In genomic region chr11:40842750-40843339, GRCh38 we compare ENCODE assay signal across 25 cellular contexts.
DNase-seq lines count a peak whose midpoint lies in the region; ATAC-seq, FAIRE-seq and TF ChIP-seq lines count a peak whose summit lies in the region.
"Had no signal": no experiment of that assay in that cellular context is flagged by ENCODE, and none has a peak within 500 bp of the region (broad histone marks: within the 10 kb centered on the region; RNA-seq: fewer than 3 reads in every experiment).

No MANE protein-coding gene starts in this region.

- H2BK15ac ChIP-seq in H1 (ENCODE audit: low read length), result no peak overlapping the region

- H4K20me1 ChIP-seq in GM23338 (replicated peaks; ENCODE audit: insufficient read depth) (no peaks in the 10 kb centered on the region), H1 (replicated peaks in 1 of 2; ENCODE audit: control insufficient read depth in 1 of 2, insufficient read depth in 2 of 2, low read length in 2 of 2) (no peaks in the 10 kb centered on the region), MM.1S (ENCODE audit: insufficient read depth, low read length) (no peaks in the 10 kb centered on the region)
- H4K20me1 ChIP-seq: BLaER1 treated with 17β-estradiol and CSF1 and Interleukin-3, amounts not matched to agents 10 nM and 100 nM had no signal

- peak; percentile 74 for ATAC-seq in GM23338
- ATAC-seq in GM18868 (IDR thresholded peaks at IDR 0.05; ENCODE audit: unreplicated experiment), result no peak
- ATAC-seq: A549; CD8-positive, alpha-beta T cell; GM12878 had no signal

- no peak overlapping the region for H2BK20ac ChIP-seq in H1 (ENCODE audit: low read length)

- WGBS in HUES64, result 83% methylated on average over 5 of the region's 5 CpGs
- WGBS in H1 (ENCODE audit: extremely low coverage in 1 of 2, insufficient coverage in 1 of 2, insufficient read length in 1 of 2, insufficient replicate concordance in 2 of 2, low coverage in 1 of 2, low lambda C conversion rate in 2 of 2, missing lambda C conversion rate in 1 of 2), 2 experiments, result 67% methylated on average over 5 of the region's 5 CpGs; no CpG with 5 or more reads in 1 of the 2 experiments
- WGBS in ovary, 3 donors, result 83 to 86% (median 85%) methylated on average over 5 of the region's 5 CpGs

- TF ChIP-seq POLR2A in H1 (IDR thresholded peaks at IDR 0.05; ENCODE audit: control extremely low read depth in 1 of 2, low read depth in 2 of 2, low read length in 2 of 2), result no peak
- TF ChIP-seq POLR2A in ovary (IDR thresholded peaks at IDR 0.05), result no peak

- H3K9ac ChIP-seq in HUES64 (ENCODE audit: low read depth, low read length), result no peak overlapping the region
- no peak overlapping the region for H3K9ac ChIP-seq in H1 (replicated peaks in 1 of 4; ENCODE audit: extremely low read depth in 1 of 4, low read depth in 3 of 4, low read length in 3 of 4)
- H3K9ac ChIP-seq in iPS-20b (ENCODE audit: low read depth, low read length), result no peak overlapping the region
- H3K9ac ChIP-seq in MM.1S (ENCODE audit: low read length), result no peak overlapping the region
- H3K9ac ChIP-seq: BLaER1 treated with 17β-estradiol and CSF1 and Interleukin-3, amounts not matched to agents 10 nM and 100 nM had no signal

- H3K27me3 ChIP-seq in GM23338 (ENCODE audit: insufficient read depth) (no peaks in the 10 kb centered on the region), HUES64 (ENCODE audit: insufficient read depth, low read length) (no peaks in the 10 kb centered on the region), H1 (replicated peaks in 1 of 4; ENCODE audit: control insufficient read depth in 3 of 4, extremely low read depth in 1 of 4, insufficient read depth in 3 of 4, low read length in 3 of 4) (no peaks in the 10 kb centered on the region), iPS-20b (ENCODE audit: insufficient read depth, low read length) (no peaks in the 10 kb centered on the region), ovary (no peaks in the 10 kb centered on the region), MM.1S (replicated peaks; ENCODE audit: insufficient read depth, low read length) (no peaks in the 10 kb centered on the region)
- H3K27me3 ChIP-seq: BLaER1 treated with 17β-estradiol and CSF1 and Interleukin-3, amounts not matched to agents 10 nM and 100 nM had no signal

- no peak overlapping the region for H3K18ac ChIP-seq in H1 (ENCODE audit: extremely low read depth, low read length)

- H3K4me1 Mint-ChIP-seq in GM23338, result peaks cover 38% of the 10 kb centered on the region
- H3K4me1 Mint-ChIP-seq: B cell had no signal

- 0 out of 3 replicates have a peak overlapping the region, but pooled peaks have one; percentile 45 for H3K4me3 Mint-ChIP-seq in GM23338
- H3K4me3 Mint-ChIP-seq: B cell; CD4-positive, alpha-beta T cell; CD8-positive, alpha-beta T cell had no signal

- peak; percentile 28 for DNase-seq in GM23338 (ENCODE audit: low spot score)
- no peak for DNase-seq in H1 (ENCODE audit: low read depth in 1 of 2, low spot score in 2 of 2)
- no peak for DNase-seq in ovary
- DNase-seq in MM.1S, result no peak
- DNase-seq: AML-193; Caco-2; Calu3; CD4-positive, alpha-beta T cell; CD8-positive, alpha-beta T cell; DND-41; EL; GDM1 had no signal

- H3K36me3 Mint-ChIP-seq in GM23338 (ENCODE audit: low read depth), result peaks cover 3% of the 10 kb centered on the region; the same call in 2 of the 3 replicates
- H3K36me3 Mint-ChIP-seq: CD8-positive, alpha-beta T cell had no signal

- no peak overlapping the region for H3K23ac ChIP-seq in H1 (ENCODE audit: insufficient read length)

- POLR2A ChIA-PET in H1 (lab: Charles Lee; ENCODE audit: partially characterized antibody), result no interaction called here

- no peak for FAIRE-seq in H1 (lab: Jason Lieb, UNC)
- FAIRE-seq: A549, D721Med, GM12878, GM12892, GM18507, GM19239 had no signal

- no peaks in the 10 kb centered on the region; the same call in 2 of the 3 replicates for H3K9me3 Mint-ChIP-seq in GM23338

- no peak overlapping the region for H3K4ac ChIP-seq in H1 (replicated peaks; ENCODE audit: insufficient read length, low read depth, low read length)

- H4K8ac ChIP-seq in H1 (ENCODE audit: extremely low read depth, insufficient read depth, low read length), result no peak overlapping the region

- no peak overlapping the region for H4K91ac ChIP-seq in H1 (replicated peaks; ENCODE audit: insufficient read length, low read length)

- H3K27ac ChIP-seq in GM23338 (ENCODE audit: low read depth) (peak overlapping the region; percentile 51; the same call in 1 of the 2 replicates), HUES64 (ENCODE audit: low read depth, low read length) (peak overlapping the region; percentile 67; the same call in 1 of the 2 replicates), H1 (ENCODE audit: low read depth, low read length) (no peak overlapping the region), iPS-20b (ENCODE audit: low read length) (no peak overlapping the region), ovary (no peak overlapping the region), MM.1S (ENCODE audit: low read length) (no peak overlapping the region)
- H3K27ac ChIP-seq: 22Rv1; A549; BLaER1 treated with 17β-estradiol and CSF1 and Interleukin-3, amounts not matched to agents 10 nM and 100 nM; C4-2B had no signal

- no peaks in the 10 kb centered on the region for H3K23me2 ChIP-seq in H1 (ENCODE audit: low read depth, low read length)

- H2BK120ac ChIP-seq in H1 (replicated peaks; ENCODE audit: low read depth, low read length), result no peak overlapping the region

- H3K79me1 ChIP-seq in H1 (ENCODE audit: low read depth, low read length), result no peaks in the 10 kb centered on the region

- H3F3A ChIP-seq in GM23338 (replicated peaks; ENCODE audit: low read depth), result peaks cover 3% of the 10 kb centered on the region; the same call in 1 of the 2 replicates
- no peaks in the 10 kb centered on the region for H3F3A ChIP-seq in MM.1S (ENCODE audit: insufficient read depth, low read length)

- H3K79me2 ChIP-seq in GM23338 (replicated peaks; ENCODE audit: insufficient read depth) (no peaks in the 10 kb centered on the region), H1 (ENCODE audit: control insufficient read depth in 1 of 2, insufficient read depth in 2 of 2, low read length in 2 of 2) (no peaks in the 10 kb centered on the region), MM.1S (ENCODE audit: low read length) (no peaks in the 10 kb centered on the region)

- peak overlapping the region; percentile 87 for H3K27ac Mint-ChIP-seq in GM23338
- H3K27ac Mint-ChIP-seq: B cell; CD4-positive, alpha-beta T cell; CD8-positive, alpha-beta T cell had no signal

- no peak overlapping the region for H2BK5ac ChIP-seq in H1 (ENCODE audit: low read depth, low read length)

- TF ChIP-seq RAD21 in H1 (IDR thresholded peaks at IDR 0.05 in 1 of 2, conservative IDR thresholded peaks at IDR 0.05 in 1 of 2; ENCODE audit: low read depth in 2 of 2, low read length in 2 of 2), result no peak

- H3K36me3 ChIP-seq in GM23338 (ENCODE audit: insufficient read depth) (no peaks in the 10 kb centered on the region), HUES64 (ENCODE audit: insufficient read depth, low read length) (no peaks in the 10 kb centered on the region), H1 (ENCODE audit: control insufficient read depth in 2 of 4, insufficient read depth in 4 of 4, low read length in 3 of 4) (no peaks in the 10 kb centered on the region), iPS-20b (ENCODE audit: insufficient read depth, low read depth, low read length) (no peaks in the 10 kb centered on the region), ovary (no peaks in the 10 kb centered on the region), MM.1S (replicated peaks; ENCODE audit: insufficient read depth, low read length) (no peaks in the 10 kb centered on the region)
- H3K36me3 ChIP-seq: BLaER1 treated with 17β-estradiol and CSF1 and Interleukin-3, amounts not matched to agents 10 nM and 100 nM had no signal

- no peaks in the 10 kb centered on the region for H3K27me3 Mint-ChIP-seq in GM23338 (ENCODE audit: insufficient read depth, low read depth, poor library complexity)
- H3K27me3 Mint-ChIP-seq: B cell; CD4-positive, alpha-beta T cell had no signal

- intact Hi-C loops in ovary (cut with DNase I), result no loop called here

- 0 out of 2 replicates have a peak, but pooled peaks cover 4% of the 10 kb centered on the region for H3K9me2 ChIP-seq in GM23338 (ENCODE audit: insufficient read depth)
- no peaks in the 10 kb centered on the region for H3K9me2 ChIP-seq in MM.1S (replicated peaks; ENCODE audit: insufficient read depth, low read length)

- H3K4me2 ChIP-seq in GM23338, result peak overlapping the region; percentile 42
- peak overlapping the region; percentile 1 to 16; a peak in 3 of 4 replicates for H3K4me2 ChIP-seq in H1 (ENCODE audit: insufficient read depth in 1 of 2, low read depth in 2 of 2, low read length in 2 of 2)
- H3K4me2 ChIP-seq in MM.1S (ENCODE audit: low read depth, low read length), result no peak overlapping the region
- H3K4me2 ChIP-seq: A549; BLaER1 treated with 17β-estradiol and CSF1 and Interleukin-3, amounts not matched to agents 10 nM and 100 nM had no signal

- no peak overlapping the region for H2AK5ac ChIP-seq in H1 (ENCODE audit: low read depth, low read length)

- no peak overlapping the region for H2BK12ac ChIP-seq in H1 (ENCODE audit: low read depth, low read length)

- no peak overlapping the region for H4K5ac ChIP-seq in H1 (ENCODE audit: insufficient read length, low read depth, low read length)

- H3K9me3 ChIP-seq in HUES64 (ENCODE audit: insufficient read depth, low read depth, low read length) (no peaks in the 10 kb centered on the region), H1 (ENCODE audit: insufficient read depth in 2 of 2, low read depth in 1 of 2, low read length in 1 of 2) (no peaks in the 10 kb centered on the region), iPS-20b (ENCODE audit: insufficient read depth, low read depth, low read length) (no peaks in the 10 kb centered on the region), ovary (no peaks in the 10 kb centered on the region), MM.1S (replicated peaks; ENCODE audit: insufficient read depth, low read length) (no peaks in the 10 kb centered on the region)
- H3K9me3 ChIP-seq: A549; BLaER1 treated with 17β-estradiol and CSF1 and Interleukin-3, amounts not matched to agents 10 nM and 100 nM; Caco-2 had no signal

- no peak overlapping the region; the same call in 1 of the 2 replicates for H2AFZ ChIP-seq in GM23338
- no peak overlapping the region for H2AFZ ChIP-seq in H1 (ENCODE audit: low read length)
- H2AFZ ChIP-seq in MM.1S (ENCODE audit: low read length), result no peak overlapping the region

- CTCF ChIA-PET in H1 (lab: Charles Lee; ENCODE audit: partially characterized antibody), result interaction anchor here (1.8 kb wide), 1 partner anchor 358 kb away, joined by 7 read pairs; no protein-coding TSS in a partner anchor

- H3K4me3 ChIP-seq in GM23338 (peak overlapping the region; percentile 9; the same call in 1 of the 2 replicates), HUES64 (ENCODE audit: low read length) (no peak overlapping the region), H1 (ENCODE audit: extremely low read depth in 1 of 4, insufficient read depth in 2 of 4, low read depth in 3 of 4, low read length in 4 of 4) (peak overlapping the region in 1 of 4 experiments; percentile 14; a peak in 1 of 8 replicates), iPS-20b (ENCODE audit: low read length) (peak overlapping the region; percentile 13; the same call in 1 of the 2 replicates), ovary (no peak overlapping the region), MM.1S (ENCODE audit: low read length) (no peak overlapping the region)
- H3K4me3 ChIP-seq: A549; BLaER1 treated with 17β-estradiol and CSF1 and Interleukin-3, amounts not matched to agents 10 nM and 100 nM; GM12878 had no signal

- TF ChIP-seq CTCF in GM23338 (conservative IDR thresholded peaks at IDR 0.05; ENCODE audit: low read depth in 2 of 2) (no peak), H1 (IDR thresholded peaks at IDR 0.05; ENCODE audit: control extremely low read depth in 1 of 3, insufficient read depth in 1 of 3, low read depth in 1 of 3, low read length in 3 of 3) (no peak), ovary (IDR thresholded peaks at IDR 0.05) (no peak), MM.1S (IDR thresholded peaks at IDR 0.05; ENCODE audit: low read length) (no peak)

- H3K14ac ChIP-seq in H1 (ENCODE audit: insufficient read length), result no peak overlapping the region

- peaks cover 40% of the 10 kb centered on the region for H3K4me1 ChIP-seq in GM23338 (ENCODE audit: insufficient read depth)
- H3K4me1 ChIP-seq in HUES64 (ENCODE audit: insufficient read depth, low read length), result peaks cover 18% of the 10 kb centered on the region; the same call in 1 of the 2 replicates
- H3K4me1 ChIP-seq in H1 (replicated peaks in 1 of 4; ENCODE audit: control insufficient read depth in 3 of 4, insufficient read depth in 4 of 4, low read length in 3 of 4), result peaks cover 0 to 10% (median 5%) of the 10 kb centered on the region in 4 experiments; a peak in 4 of 7 replicates
- H3K4me1 ChIP-seq in iPS-20b (ENCODE audit: insufficient read depth, low read length), result peaks cover 19% of the 10 kb centered on the region
- no peaks in the 10 kb centered on the region for H3K4me1 ChIP-seq in ovary (ENCODE audit: insufficient read depth)
- no peaks in the 10 kb centered on the region for H3K4me1 ChIP-seq in MM.1S (ENCODE audit: low read length)
- H3K4me1 ChIP-seq: A549; BLaER1 treated with 17β-estradiol and CSF1 and Interleukin-3, amounts not matched to agents 10 nM and 100 nM; Caco-2 had no signal

- TF ChIP-seq EP300 in H1 (IDR thresholded peaks at IDR 0.05; ENCODE audit: borderline replicate concordance in 1 of 2, low read depth in 2 of 2, low read length in 2 of 2), result no peak
- no peak for TF ChIP-seq EP300 in ovary (IDR thresholded peaks at IDR 0.05)

- H3K56ac ChIP-seq in H1 (replicated peaks; ENCODE audit: insufficient read length, low read depth, low read length), result no peak overlapping the region

Comparison
In these comparisons a context has a peak if more than half of its experiments do, and no peak if none do; other contexts are left out.
1. H3K27ac ChIP-seq: peak in GM23338 (single experiment) and HUES64 (single experiment); none in H1 (single experiment), iPS-20b (single experiment), ovary (0 of 2) and MM.1S (single experiment).
2. H3K4me3 ChIP-seq: peak in GM23338 (single experiment) and iPS-20b (single experiment); none in HUES64 (single experiment), ovary (single experiment) and MM.1S (single experiment).